18 cellular contexts compared by ENCODE assay signal in genomic region chr9:23321049-23321448, GRCh38.
DNase-seq lines count a peak whose midpoint lies in the region; ATAC-seq and TF ChIP-seq lines count a peak whose summit lies in the region.
"Had no signal": no experiment of that assay in that cellular context is flagged by ENCODE, and none has a peak within 500 bp of the region (broad histone marks: within the 10 kb centered on the region; RNA-seq: fewer than 3 reads in every experiment).

No MANE protein-coding gene starts in this region.

- H3K27me3 Mint-ChIP-seq in progenitor cell of endocrine pancreas: no peaks in the 10 kb centered on the region
- H3K27me3 Mint-ChIP-seq in activated CD8-positive, alpha-beta T cell treated with anti-CD3 and anti-CD28 coated beads for 36 hours: no peaks in the 10 kb centered on the region

- CTCF ChIA-PET in A673 (lab: Charles Lee): no interaction called here
- CTCF ChIA-PET in activated CD8-positive, alpha-beta T cell treated with anti-CD3 and anti-CD28 coated beads for 36 hours (lab: Charles Lee): no interaction called here

- H3K27me3 ChIP-seq in A673 (replicated peaks; ENCODE audit: insufficient read depth, low read depth, low read length, poor library complexity): no peaks in the 10 kb centered on the region
- H3K27me3 ChIP-seq: MG63, Peyer's patch had no signal

- TF ChIP-seq CTCF in progenitor cell of endocrine pancreas (IDR thresholded peaks at IDR 0.05; ENCODE audit: unreplicated experiment): no peak
- TF ChIP-seq CTCF in A673 (conservative IDR thresholded peaks at IDR 0.05; ENCODE audit: low read depth, low read length): no peak
- TF ChIP-seq CTCF in activated CD8-positive, alpha-beta T cell treated with anti-CD3 and anti-CD28 coated beads for 36 hours (IDR thresholded peaks at IDR 0.05): no peak

- intact Hi-C loops in A673 (cut with micrococcal nuclease; ENCODE audit: unreplicated experiment): no loop called here
- intact Hi-C loops in activated CD8-positive, alpha-beta T cell treated with anti-CD3 and anti-CD28 coated beads for 36 hours (cut with micrococcal nuclease): no loop called here

- BruUV-seq in A673 (replicated peaks; lab: Mats Ljungman, UMichigan): no TSS peak

- no peaks in the 10 kb centered on the region for H3K9me3 Mint-ChIP-seq in progenitor cell of endocrine pancreas (ENCODE audit: low read depth)
- H3K9me3 Mint-ChIP-seq in activated CD8-positive, alpha-beta T cell treated with anti-CD3 and anti-CD28 coated beads for 36 hours: peaks cover 9% of the 10 kb centered on the region

- H3K9me3 ChIP-seq in A673 (ENCODE audit: low read depth, low read length, poor library complexity, severe bottlenecking): no peaks in the 10 kb centered on the region
- H3K9me3 ChIP-seq: A549, MG63 had no signal

- no peak overlapping the region for H3K4me3 ChIP-seq in A673 (ENCODE audit: low read depth, low read length, poor library complexity, severe bottlenecking)
- H3K4me3 ChIP-seq: A549, MG63, Peyer's patch had no signal

- H3K27ac Mint-ChIP-seq in progenitor cell of endocrine pancreas: peak overlapping the region; percentile 4
- no peak overlapping the region for H3K27ac Mint-ChIP-seq in activated CD8-positive, alpha-beta T cell treated with anti-CD3 and anti-CD28 coated beads for 36 hours

- H3K4me1 ChIP-seq in A673 (ENCODE audit: insufficient read depth, low read length, poor library complexity, severe bottlenecking): no peaks in the 10 kb centered on the region
- H3K4me1 ChIP-seq: A549, Peyer's patch had no signal

- no peak overlapping the region for H3K4me3 Mint-ChIP-seq in progenitor cell of endocrine pancreas (ENCODE audit: low read depth)
- no peak overlapping the region for H3K4me3 Mint-ChIP-seq in activated CD8-positive, alpha-beta T cell treated with anti-CD3 and anti-CD28 coated beads for 36 hours

- H3K27ac ChIP-seq in A673 (ENCODE audit: low read depth, low read length, poor library complexity, severe bottlenecking): no peak overlapping the region
- H3K27ac ChIP-seq: A549, KMS-11, Peyer's patch had no signal

- no peak for ATAC-seq in activated CD8-positive, alpha-beta T cell treated with anti-CD3 and anti-CD28 coated beads for 36 hours
- ATAC-seq: A549 had no signal

- no peaks in the 10 kb centered on the region for H3K4me1 Mint-ChIP-seq in progenitor cell of endocrine pancreas (ENCODE audit: low read depth)
- no peaks in the 10 kb centered on the region for H3K4me1 Mint-ChIP-seq in activated CD8-positive, alpha-beta T cell treated with anti-CD3 and anti-CD28 coated beads for 36 hours (ENCODE audit: low read depth)

- no peaks in the 10 kb centered on the region for H3K36me3 Mint-ChIP-seq in progenitor cell of endocrine pancreas (ENCODE audit: insufficient read depth)
- no peaks in the 10 kb centered on the region for H3K36me3 Mint-ChIP-seq in activated CD8-positive, alpha-beta T cell treated with anti-CD3 and anti-CD28 coated beads for 36 hours (ENCODE audit: low read depth)

- no peaks in the 10 kb centered on the region for H3K36me3 ChIP-seq in A673 (ENCODE audit: insufficient read depth, low read length, poor library complexity, severe bottlenecking)
- H3K36me3 ChIP-seq: MG63, Peyer's patch had no signal

- POLR2A ChIA-PET in A673 (lab: Charles Lee; ENCODE audit: low non-redundant PET): no interaction called here
- POLR2A ChIA-PET in activated CD8-positive, alpha-beta T cell treated with anti-CD3 and anti-CD28 coated beads for 36 hours (lab: Charles Lee): no interaction called here

- DNase-seq in NCI-H748 (lab: John Stamatoyannopoulos, UW; ENCODE audit: unreplicated experiment) (peak; percentile 56), NCI-H748 treated with DMSO at 0.1 percent for 48 hours (lab: John Stamatoyannopoulos, UW) (no peak), NCI-H1694 treated with DMSO at 0.1 percent for 48 hours (lab: John Stamatoyannopoulos, UW) (peak; percentile 36), SHP77 treated with DMSO at 0.1 percent for 48 hours (lab: John Stamatoyannopoulos, UW) (peak; percentile 18), progenitor cell of endocrine pancreas (ENCODE audit: low spot score, unreplicated experiment) (no peak), A673 (ENCODE audit: low spot score) (no peak), hypothalamus (lab: John Stamatoyannopoulos, UW) (no peak)
- DNase-seq in activated CD8-positive, alpha-beta T cell treated with anti-CD3 and anti-CD28 coated beads for 36 hours: no peak
- DNase-seq: C1 segment of cervical spinal cord, DMS153, MG63, NCI-H1105, NCI-H2029, NCI-H526 treated with DMSO at 0.1 percent for 48 hours, Peyer's patch, Right ventricle myocardium superior had no signal

Comparison
In these comparisons a context has a peak if more than half of its experiments do, and no peak if none do; other contexts are left out.
1. DNase-seq: peak in NCI-H748 (single experiment), NCI-H1694 treated with DMSO at 0.1 percent for 48 hours (single experiment) and SHP77 treated with DMSO at 0.1 percent for 48 hours (single experiment); none in NCI-H748 treated with DMSO at 0.1 percent for 48 hours (single experiment), progenitor cell of endocrine pancreas (single experiment), A673 (single experiment), activated CD8-positive, alpha-beta T cell treated with anti-CD3 and anti-CD28 coated beads for 36 hours (single experiment) and hypothalamus (0 of 51).